Comparison of ENCODE assay signal across 8 cellular contexts in the genomic region with DNA sequence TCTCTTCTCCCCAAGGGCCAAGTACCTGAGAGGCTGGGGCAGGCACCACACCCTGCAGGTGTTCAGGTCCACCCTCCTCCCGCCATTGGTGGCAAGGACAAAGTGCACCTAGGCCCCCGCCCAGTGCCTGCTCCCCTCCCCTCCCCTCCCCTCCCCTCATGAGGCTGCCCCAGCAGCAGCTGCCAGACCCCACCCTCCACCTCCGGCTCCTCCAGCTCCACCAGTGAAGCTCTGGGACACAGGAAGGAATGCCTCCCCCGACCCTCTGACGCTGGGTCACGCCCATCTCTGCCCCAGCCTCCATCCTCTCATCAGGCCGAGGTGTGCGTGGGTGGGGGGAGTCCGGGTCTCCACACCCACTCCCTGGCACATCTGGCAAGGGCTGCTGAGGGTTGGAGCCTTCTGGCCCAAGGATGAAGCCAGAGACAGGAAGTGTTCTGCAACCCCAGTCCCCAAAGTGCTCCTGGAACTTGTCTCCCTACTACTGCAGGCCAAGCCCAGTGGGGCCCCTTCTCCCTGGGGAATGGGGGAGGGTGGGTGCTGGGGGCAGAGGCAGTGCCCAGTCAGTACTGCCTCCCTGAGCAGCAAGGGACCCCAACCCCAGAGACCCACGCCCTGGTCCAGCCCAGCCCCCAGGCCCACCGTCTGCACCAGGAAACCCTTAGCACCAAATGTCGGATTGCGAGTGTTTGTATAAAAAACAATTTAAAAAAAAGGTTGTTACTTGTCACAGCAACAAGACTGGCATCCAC. TPM values are rescaled to one million over a fixed set of nuclear protein-coding genes. Genes with fewer than 3 reads are reported as not detected.
DNase-seq lines count a peak whose midpoint lies in the region; ATAC-seq, FAIRE-seq and TF ChIP-seq lines count a peak whose summit lies in the region.

No MANE protein-coding gene starts in this region.

- no peak overlapping the region for H3K27ac ChIP-seq in neuronal stem cell (replicated peaks; ENCODE audit: low read length)

- H3K9ac ChIP-seq in neuronal stem cell (ENCODE audit: low read depth, low read length, poor library complexity): no peak overlapping the region

- ATAC-seq in HG02884 (IDR thresholded peaks at IDR 0.05; ENCODE audit: unreplicated experiment): no peak
- no peak for ATAC-seq in HG03045 (IDR thresholded peaks at IDR 0.05; ENCODE audit: unreplicated experiment)
- no peak for ATAC-seq in HG02571 (IDR thresholded peaks at IDR 0.05; ENCODE audit: unreplicated experiment)

- H2AFZ ChIP-seq in neuronal stem cell (ENCODE audit: low read length): no peak overlapping the region

- H3K79me1 ChIP-seq in neuronal stem cell (ENCODE audit: low read depth, low read length): peaks cover 27% of the 10 kb centered on the region

- no peak overlapping the region for H3K4me3 Mint-ChIP-seq in endothelial cell (ENCODE audit: unreplicated experiment)

- H3K36me3 ChIP-seq in bronchial epithelial cell (ENCODE audit: control insufficient read depth, insufficient read depth, low read length) (peaks cover 12% of the 10 kb centered on the region), neuronal stem cell (replicated peaks in 1 of 2; ENCODE audit: control insufficient read depth in 2 of 2, insufficient read depth in 2 of 2, low read length in 2 of 2) (peaks cover 25 to 50% of the 10 kb centered on the region in 2 donors)

- peaks cover 3% of the 10 kb centered on the region for H3K36me3 Mint-ChIP-seq in endothelial cell (ENCODE audit: low read depth, unreplicated experiment)

- H3K27me3 Mint-ChIP-seq in endothelial cell (ENCODE audit: unreplicated experiment): peaks cover 11% of the 10 kb centered on the region

- no peak overlapping the region for H2AK5ac ChIP-seq in neuronal stem cell (ENCODE audit: low read depth, low read length)

- no peak for FAIRE-seq in bronchial epithelial cell (lab: Jason Lieb, UNC)

- H3K4me1 ChIP-seq in neuronal stem cell (ENCODE audit: control insufficient read depth in 2 of 2, insufficient read depth in 1 of 2, low read depth in 1 of 2, low read length in 2 of 2): peaks cover 24 to 27% of the 10 kb centered on the region in 2 donors

- no peak overlapping the region for H3K18ac ChIP-seq in neuronal stem cell (ENCODE audit: low read length)

- H3K4me1 Mint-ChIP-seq in endothelial cell (ENCODE audit: unreplicated experiment): peaks cover 8% of the 10 kb centered on the region

- no peaks in the 10 kb centered on the region for H3K9me3 ChIP-seq in neuronal stem cell (replicated peaks in 1 of 2; ENCODE audit: control insufficient read depth in 2 of 2, insufficient read depth in 1 of 2, low read depth in 1 of 2, low read length in 2 of 2)

- H3K23ac ChIP-seq in neuronal stem cell (ENCODE audit: low read depth, low read length, poor library complexity): no peak overlapping the region

- no peak overlapping the region for H2BK120ac ChIP-seq in neuronal stem cell (ENCODE audit: low read depth, low read length)

- H3K4me3 ChIP-seq in bronchial epithelial cell (ENCODE audit: low read depth, low read length) (peak overlapping the region; percentile 53), neuronal stem cell (ENCODE audit: low read length in 2 of 2) (no peak overlapping the region)

- H3K4ac ChIP-seq in neuronal stem cell (ENCODE audit: low read length): no peak overlapping the region

- H2BK12ac ChIP-seq in neuronal stem cell (ENCODE audit: low read length): no peak overlapping the region

- no peak for TF ChIP-seq CTCF in bronchial epithelial cell (IDR thresholded peaks at IDR 0.05; ENCODE audit: insufficient read depth, low read length, severe bottlenecking)
- no peak for TF ChIP-seq CTCF in endothelial cell (IDR thresholded peaks at IDR 0.05; ENCODE audit: unreplicated experiment)

- no peak overlapping the region for H4K91ac ChIP-seq in neuronal stem cell (ENCODE audit: low read depth, low read length, poor library complexity)

- H4K8ac ChIP-seq in neuronal stem cell (ENCODE audit: low read depth, low read length): no peak overlapping the region

- H2BK5ac ChIP-seq in neuronal stem cell (ENCODE audit: low read length): peak overlapping the region; percentile 62

- no peak overlapping the region for H2BK15ac ChIP-seq in neuronal stem cell (ENCODE audit: low read length)

- H3K9me3 Mint-ChIP-seq in endothelial cell (ENCODE audit: unreplicated experiment): no peaks in the 10 kb centered on the region

- no peak overlapping the region for H3K14ac ChIP-seq in neuronal stem cell (ENCODE audit: low read length)

- H3K27me3 ChIP-seq in bronchial epithelial cell (ENCODE audit: control insufficient read depth, insufficient read depth, low read length) (no peaks in the 10 kb centered on the region), neuronal stem cell (ENCODE audit: control insufficient read depth in 3 of 3, insufficient read depth in 3 of 3, low read depth in 1 of 3, low read length in 3 of 3) (no peaks in the 10 kb centered on the region)

- no CpG with 5 or more reads among the region's 13 CpGs for WGBS in neuronal stem cell (ENCODE audit: extremely low coverage in 2 of 2, insufficient read length in 2 of 2, insufficient replicate concordance in 1 of 2), 2 donors

- DNase-seq in GM03348 (ENCODE audit: low spot score) (peak; percentile 44), NCI-H69 (lab: John Stamatoyannopoulos, UW) (peak; percentile 90), bronchial epithelial cell (ENCODE audit: low read depth) (peak; percentile 59), neuronal stem cell (ENCODE audit: low spot score) (no peak), endothelial cell (ENCODE audit: low spot score) (no peak)

- H3K27ac Mint-ChIP-seq in endothelial cell (ENCODE audit: unreplicated experiment): no peak overlapping the region

- no peak overlapping the region for H3K4me2 ChIP-seq in neuronal stem cell (ENCODE audit: insufficient read depth, low read length, poor library complexity, severe bottlenecking)

RNA-seq across cellular contexts. Expression of a gene that starts 1.6 kb away (rescaled TPM):
- total RNA-seq in bronchial epithelial cell: 16.8 and 19.0 TPM in 2 replicates
- 17.0 TPM for polyA plus RNA-seq in neuronal stem cell (2013, experiment 1 of 2)
- 15.6 TPM for polyA plus RNA-seq in neuronal stem cell (2013, experiment 2 of 2)
- total RNA-seq in endothelial cell (ENCODE audit: unreplicated experiment): 40.1 TPM

RNA-seq across cellular contexts. Expression of a gene that starts 11.9 kb away (rescaled TPM):
- total RNA-seq in bronchial epithelial cell: 4.5 and 6.1 TPM in 2 replicates
- polyA plus RNA-seq in neuronal stem cell (2013, experiment 1 of 2): 7.8 TPM
- polyA plus RNA-seq in neuronal stem cell (2013, experiment 2 of 2): 7.3 TPM
- total RNA-seq in endothelial cell (ENCODE audit: unreplicated experiment): 40.8 TPM

RNA-seq across cellular contexts. Expression of a gene that starts 21.6 kb away (rescaled TPM):
- total RNA-seq in bronchial epithelial cell: 1.1 and 2.7 TPM in 2 replicates
- polyA plus RNA-seq in neuronal stem cell (2013, experiment 1 of 2): 6.5 TPM
- polyA plus RNA-seq in neuronal stem cell (2013, experiment 2 of 2): 5.8 TPM
- total RNA-seq in endothelial cell (ENCODE audit: unreplicated experiment): 5.0 TPM

RNA-seq across cellular contexts. Expression of a gene that starts 23.1 kb away (rescaled TPM):
- total RNA-seq in bronchial epithelial cell (41.0 and 48.4 TPM in 2 replicates), endothelial cell (ENCODE audit: unreplicated experiment) (73.4 TPM)
- polyA plus RNA-seq in neuronal stem cell (2013, experiment 1 of 2): 50.0 TPM
- polyA plus RNA-seq in neuronal stem cell (2013, experiment 2 of 2): 49.3 TPM

Comparison
In these comparisons a context has a peak if more than half of its experiments do, and no peak if none do; other contexts are left out.
1. DNase-seq: peak in GM03348 (single experiment), NCI-H69 (single experiment) and bronchial epithelial cell (single experiment); none in neuronal stem cell (single experiment) and endothelial cell (single experiment).